In the genomic region with DNA sequence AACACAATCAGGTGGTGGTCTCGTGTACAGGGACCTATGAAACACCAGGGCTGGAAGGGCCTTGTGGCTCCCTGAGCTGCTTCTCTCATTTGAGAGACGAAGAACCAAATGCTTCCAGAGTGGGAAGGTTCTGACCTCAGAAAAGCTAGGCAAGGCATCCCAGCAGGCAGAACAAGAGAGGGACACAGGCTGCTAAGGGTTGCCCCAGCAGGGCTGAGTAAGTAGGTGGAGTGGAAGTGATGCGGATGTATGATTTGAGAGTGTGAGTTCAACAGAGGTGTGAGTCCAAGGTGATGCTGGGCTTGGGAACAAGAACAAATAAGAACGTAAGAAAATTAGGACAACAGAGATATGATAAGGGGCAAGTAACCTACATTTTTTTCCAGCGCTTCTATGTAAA, we compare ENCODE assay signal across 18 cellular contexts.
DNase-seq lines count a peak whose midpoint lies in the region; ATAC-seq and TF ChIP-seq lines count a peak whose summit lies in the region.
"Had no signal": no experiment of that assay in that cellular context is flagged by ENCODE, and none has a peak within 500 bp of the region (broad histone marks: within the 10 kb centered on the region; RNA-seq: fewer than 3 reads in every experiment).

No MANE protein-coding gene starts in this region.

- no peaks in the 10 kb centered on the region for H3K27me3 Mint-ChIP-seq in activated CD4-positive, alpha-beta T cell treated with anti-CD3 and anti-CD28 coated beads, Interleukin-2, amount 10 ng/mL, durations not matched to agents 24 days and 14 days
- no peaks in the 10 kb centered on the region for H3K27me3 Mint-ChIP-seq in activated naive CD8-positive, alpha-beta T cell treated with anti-CD3 and anti-CD28 coated beads, Interleukin-2, amount 10 ng/mL, durations not matched to agents 7 days and 5 days
- H3K27me3 Mint-ChIP-seq in nephron progenitor cell (ENCODE audit: low read depth, poor library complexity): peaks cover 3% of the 10 kb centered on the region
- H3K27me3 Mint-ChIP-seq in activated T-helper 17 cell treated with anti-CD3 and anti-CD28 coated beads, Interleukin-2, amount 50 U/mL, for 72 hours: no peaks in the 10 kb centered on the region

- peaks cover 62% of the 10 kb centered on the region for H3K4me1 Mint-ChIP-seq in activated CD4-positive, alpha-beta T cell treated with anti-CD3 and anti-CD28 coated beads, Interleukin-2, amount 10 ng/mL, durations not matched to agents 24 days and 14 days
- H3K4me1 Mint-ChIP-seq in activated naive CD8-positive, alpha-beta T cell treated with anti-CD3 and anti-CD28 coated beads, Interleukin-2, amount 10 ng/mL, durations not matched to agents 7 days and 5 days: peaks cover 51% of the 10 kb centered on the region
- H3K4me1 Mint-ChIP-seq in nephron progenitor cell: peaks cover 22% of the 10 kb centered on the region
- H3K4me1 Mint-ChIP-seq in activated T-helper 17 cell treated with anti-CD3 and anti-CD28 coated beads, Interleukin-2, amount 50 U/mL, for 72 hours: peaks cover 37% of the 10 kb centered on the region

- H3K4me3 Mint-ChIP-seq in activated CD4-positive, alpha-beta T cell treated with anti-CD3 and anti-CD28 coated beads, Interleukin-2, amount 10 ng/mL, durations not matched to agents 24 days and 14 days: peak overlapping the region; percentile 8
- H3K4me3 Mint-ChIP-seq in activated naive CD8-positive, alpha-beta T cell treated with anti-CD3 and anti-CD28 coated beads, Interleukin-2, amount 10 ng/mL, durations not matched to agents 7 days and 5 days: no peak overlapping the region
- no peak overlapping the region for H3K4me3 Mint-ChIP-seq in nephron progenitor cell
- no peak overlapping the region for H3K4me3 Mint-ChIP-seq in activated T-helper 17 cell treated with anti-CD3 and anti-CD28 coated beads, Interleukin-2, amount 50 U/mL, for 72 hours
- H3K4me3 Mint-ChIP-seq: CD8-positive, alpha-beta memory T cell had no signal

- peaks cover 6% of the 10 kb centered on the region for H3K9me3 Mint-ChIP-seq in activated CD4-positive, alpha-beta T cell treated with anti-CD3 and anti-CD28 coated beads, Interleukin-2, amount 10 ng/mL, durations not matched to agents 24 days and 14 days
- H3K9me3 Mint-ChIP-seq in activated naive CD8-positive, alpha-beta T cell treated with anti-CD3 and anti-CD28 coated beads, Interleukin-2, amount 10 ng/mL, durations not matched to agents 7 days and 5 days: peaks cover 3% of the 10 kb centered on the region
- peaks cover 5% of the 10 kb centered on the region for H3K9me3 Mint-ChIP-seq in nephron progenitor cell
- H3K9me3 Mint-ChIP-seq in activated T-helper 17 cell treated with anti-CD3 and anti-CD28 coated beads, Interleukin-2, amount 50 U/mL, for 72 hours: peaks cover under 1% of the 10 kb centered on the region
- H3K9me3 Mint-ChIP-seq: CD8-positive, alpha-beta memory T cell had no signal

- H3K27ac Mint-ChIP-seq in activated CD4-positive, alpha-beta T cell treated with anti-CD3 and anti-CD28 coated beads, Interleukin-2, amount 10 ng/mL, durations not matched to agents 24 days and 14 days: peak overlapping the region; percentile 64
- peak overlapping the region; percentile 53 for H3K27ac Mint-ChIP-seq in activated naive CD8-positive, alpha-beta T cell treated with anti-CD3 and anti-CD28 coated beads, Interleukin-2, amount 10 ng/mL, durations not matched to agents 7 days and 5 days
- peak overlapping the region; percentile 15 for H3K27ac Mint-ChIP-seq in nephron progenitor cell
- no peak overlapping the region for H3K27ac Mint-ChIP-seq in activated T-helper 17 cell treated with anti-CD3 and anti-CD28 coated beads, Interleukin-2, amount 50 U/mL, for 72 hours

- DNase-seq in activated CD4-positive, alpha-beta T cell treated with anti-CD3 and anti-CD28 coated beads, Interleukin-2, amount 10 ng/mL, durations not matched to agents 24 days and 14 days: peak; percentile 54
- DNase-seq in activated CD4-positive, alpha-beta T cell treated with anti-CD3 and anti-CD28 coated beads for 48 hours: no peak
- DNase-seq in G401 (ENCODE audit: low spot score): peak; percentile 31
- DNase-seq in activated naive CD8-positive, alpha-beta T cell treated with anti-CD3 and anti-CD28 coated beads, Interleukin-2, amount 10 ng/mL, durations not matched to agents 7 days and 5 days: no peak
- DNase-seq in nephron progenitor cell: no peak
- DNase-seq in DMS153 (lab: John Stamatoyannopoulos, UW): no peak
- DNase-seq: DND-41, GOT3, KG1, NCI-H1436, NCI-H2029 treated with DMSO at 0.1 percent for 48 hours, NCI-H2171 treated with DMSO at 0.1 percent for 48 hours, NCI-H510A, NCI-H774 had no signal

- peaks cover 19% of the 10 kb centered on the region for H3K36me3 Mint-ChIP-seq in activated CD4-positive, alpha-beta T cell treated with anti-CD3 and anti-CD28 coated beads, Interleukin-2, amount 10 ng/mL, durations not matched to agents 24 days and 14 days (ENCODE audit: low read depth)
- peaks cover 31% of the 10 kb centered on the region for H3K36me3 Mint-ChIP-seq in activated naive CD8-positive, alpha-beta T cell treated with anti-CD3 and anti-CD28 coated beads, Interleukin-2, amount 10 ng/mL, durations not matched to agents 7 days and 5 days
- H3K36me3 Mint-ChIP-seq in nephron progenitor cell (ENCODE audit: low read depth): peaks cover 6% of the 10 kb centered on the region
- peaks cover 15% of the 10 kb centered on the region for H3K36me3 Mint-ChIP-seq in activated T-helper 17 cell treated with anti-CD3 and anti-CD28 coated beads, Interleukin-2, amount 50 U/mL, for 72 hours (ENCODE audit: low read depth)

- intact Hi-C loops in activated CD4-positive, alpha-beta T cell treated with anti-CD3 and anti-CD28 coated beads, Interleukin-2, amount 10 ng/mL, durations not matched to agents 24 days and 14 days (cut with micrococcal nuclease): loop anchor here (1.0 kb wide), 1 partner anchor 8 kb away; no protein-coding TSS in a partner anchor

- POLR2A ChIA-PET in activated naive CD8-positive, alpha-beta T cell treated with anti-CD3 and anti-CD28 coated beads, Interleukin-2, amount 10 ng/mL, durations not matched to agents 7 days and 5 days (lab: Charles Lee): no interaction called here

- in situ Hi-C loops in G401 (cut with HindIII; ENCODE audit: low sequenced_read_pairs): no loop called here

- peak; percentile 36 for ATAC-seq in activated naive CD8-positive, alpha-beta T cell treated with anti-CD3 and anti-CD28 coated beads, Interleukin-2, amount 10 ng/mL, durations not matched to agents 7 days and 5 days (ENCODE audit: low read depth)
- ATAC-seq in HG02840 (IDR thresholded peaks at IDR 0.05; ENCODE audit: low FRiP score, unreplicated experiment): no peak
- no peak for ATAC-seq in activated T-helper 17 cell treated with anti-CD3 and anti-CD28 coated beads, Interleukin-2, amount 50 U/mL, for 72 hours (replicated peaks)
- ATAC-seq: Panc1 had no signal

- TF ChIP-seq CTCF in nephron progenitor cell (IDR thresholded peaks at IDR 0.05): no peak

Comparison
In these comparisons a context has a peak if more than half of its experiments do, and no peak if none do; other contexts are left out.
1. DNase-seq: peak in activated CD4-positive, alpha-beta T cell treated with anti-CD3 and anti-CD28 coated beads, Interleukin-2, amount 10 ng/mL, durations not matched to agents 24 days and 14 days (single experiment) and G401 (single experiment); none in activated CD4-positive, alpha-beta T cell treated with anti-CD3 and anti-CD28 coated beads for 48 hours (single experiment), activated naive CD8-positive, alpha-beta T cell treated with anti-CD3 and anti-CD28 coated beads, Interleukin-2, amount 10 ng/mL, durations not matched to agents 7 days and 5 days (single experiment), nephron progenitor cell (single experiment) and DMS153 (single experiment).